22 cellular contexts compared by ENCODE assay signal in the genomic region with DNA sequence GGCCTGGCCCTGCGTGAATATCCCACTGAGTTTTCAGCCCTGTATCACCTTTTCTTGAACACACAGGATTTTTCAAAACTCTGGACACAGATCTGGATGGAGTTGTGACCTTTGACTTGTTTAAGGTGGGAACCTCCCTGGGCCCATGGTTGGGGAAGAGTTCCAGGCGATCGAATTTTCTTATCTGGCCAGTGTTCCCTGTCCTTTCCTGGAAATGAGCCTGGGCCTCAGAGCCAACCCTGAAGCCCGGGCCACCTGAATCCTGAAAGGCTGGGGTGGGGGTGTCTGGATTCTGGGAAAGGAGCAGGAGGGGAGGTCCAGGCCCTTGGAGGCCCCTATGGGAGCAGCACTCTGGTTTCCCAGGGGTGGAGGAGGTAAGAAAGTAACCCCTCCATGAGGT. TPM values are rescaled to one million over a fixed set of nuclear protein-coding genes. Genes with fewer than 3 reads are reported as not detected.
DNase-seq lines count a peak whose midpoint lies in the region; ATAC-seq and TF ChIP-seq lines count a peak whose summit lies in the region.
"Had no signal": no experiment of that assay in that cellular context is flagged by ENCODE, and none has a peak within 500 bp of the region (broad histone marks: within the 10 kb centered on the region; RNA-seq: fewer than 3 reads in every experiment).

No MANE protein-coding gene starts in this region.

- no peak overlapping the region for H2BK15ac ChIP-seq in H9 (ENCODE audit: low read depth, low read length)

- H3K4me3 Mint-ChIP-seq in H9 (no peak overlapping the region; a peak in 1 of 5 replicates), endodermal cell (no peak overlapping the region)
- H3K4me3 Mint-ChIP-seq: CD4-positive, CD25-positive, alpha-beta regulatory T cell; CD8-positive, alpha-beta memory T cell had no signal

- no peak overlapping the region for H3T11ph ChIP-seq in H9 (ENCODE audit: low read length)

- H3K4me3 ChIP-seq in endodermal cell (ENCODE audit: low read length) (no peak overlapping the region), parathyroid adenoma (ENCODE audit: low read depth, low read length) (no peak overlapping the region)
- H3K4me3 ChIP-seq: K562 had no signal

- H3K9me3 Mint-ChIP-seq in H9: peaks cover 0 to 3% of the 10 kb centered on the region in 2 experiments; a peak in 1 of 5 replicates
- H3K9me3 Mint-ChIP-seq in endodermal cell: no peaks in the 10 kb centered on the region
- H3K9me3 Mint-ChIP-seq: CD8-positive, alpha-beta memory T cell had no signal

- WGBS in H9 (ENCODE audit: extremely low coverage, insufficient read length, low lambda C conversion rate): no CpG with 5 or more reads among the region's 4 CpGs
- 89 to 94% methylated on average over 3 to 4 of the region's 4 CpGs for WGBS in endodermal cell (ENCODE audit: insufficient coverage in 1 of 2, insufficient read length in 1 of 2), 2 experiments

- ATAC-seq in HG03159 (IDR thresholded peaks at IDR 0.05; ENCODE audit: unreplicated experiment): no peak
- ATAC-seq in HG03442 (IDR thresholded peaks at IDR 0.05; ENCODE audit: unreplicated experiment): no peak
- ATAC-seq: K562 had no signal

- no peak overlapping the region for H2AK5ac ChIP-seq in H9 (ENCODE audit: insufficient read length, low read length)

- no peak overlapping the region for H3K14ac ChIP-seq in H9 (ENCODE audit: insufficient read depth, low read length)

- H4K8ac ChIP-seq in H9 (replicated peaks; ENCODE audit: insufficient read length, low read depth, low read length): no peak overlapping the region

- no peak overlapping the region for H4K91ac ChIP-seq in H9 (ENCODE audit: insufficient read length, low read depth, low read length)

- H3K27ac ChIP-seq in H9 (ENCODE audit: insufficient read length, low read depth, low read length) (no peak overlapping the region), endodermal cell (ENCODE audit: low read depth, low read length) (no peak overlapping the region), parathyroid adenoma (peak overlapping the region; percentile 67)
- H3K27ac ChIP-seq: HL-60 had no signal

- CTCF ChIA-PET in GM10248 (lab: Yijun Ruan, JAX): interaction anchor here (1.0 to 4.1 kb wide), 4 partner anchors 15 to 119 kb away, joined by 4 to 20 read pairs (median 10); no protein-coding TSS in a partner anchor

- H3K4me1 Mint-ChIP-seq in H9 (peaks cover 27 to 42% of the 10 kb centered on the region in 2 experiments), endodermal cell (peaks cover 15% of the 10 kb centered on the region)

- H3K27me3 Mint-ChIP-seq in H9 (ENCODE audit: low read depth) (no peaks in the 10 kb centered on the region), endodermal cell (ENCODE audit: insufficient read depth) (no peaks in the 10 kb centered on the region)
- H3K27me3 Mint-ChIP-seq: CD4-positive, CD25-positive, alpha-beta regulatory T cell; CD8-positive, alpha-beta memory T cell had no signal

- H3K4me2 ChIP-seq in H9 (ENCODE audit: insufficient read depth, insufficient read length, low read length) (no peak overlapping the region), parathyroid adenoma (ENCODE audit: low read length) (no peak overlapping the region)

- H3K9me3 ChIP-seq in H9 (ENCODE audit: control insufficient read depth, low read depth, low read length): no peaks in the 10 kb centered on the region
- H3K9me3 ChIP-seq in endodermal cell (ENCODE audit: control insufficient read depth, low read length): no peaks in the 10 kb centered on the region
- H3K9me3 ChIP-seq in parathyroid adenoma (ENCODE audit: control insufficient read depth, low read length): no peaks in the 10 kb centered on the region
- H3K9me3 ChIP-seq: BE2C had no signal

- H3K79me1 ChIP-seq in H9 (ENCODE audit: insufficient read depth, low read depth, low read length, poor library complexity, severe bottlenecking): no peaks in the 10 kb centered on the region

- no peak overlapping the region for H2BK120ac ChIP-seq in H9 (ENCODE audit: low read depth, low read length, poor library complexity, severe bottlenecking)

- H3K56ac ChIP-seq in H9 (ENCODE audit: insufficient read length, low read depth, low read length): no peak overlapping the region

- no peaks in the 10 kb centered on the region for H3K79me2 ChIP-seq in H9 (ENCODE audit: insufficient read depth, low read length)
- H3K79me2 ChIP-seq in parathyroid adenoma: no peaks in the 10 kb centered on the region

- H3K4ac ChIP-seq in H9 (ENCODE audit: low read depth, low read length): no peak overlapping the region

- no peak overlapping the region for H3K23ac ChIP-seq in H9 (ENCODE audit: insufficient read length, low read depth, low read length)

- H3K9ac ChIP-seq in H9 (ENCODE audit: extremely low read depth, insufficient read length, low read length): no peak overlapping the region
- H3K9ac ChIP-seq in endodermal cell (ENCODE audit: extremely low read depth, low read length, poor library complexity, severe bottlenecking): no peak overlapping the region
- no peak overlapping the region for H3K9ac ChIP-seq in parathyroid adenoma

- H2BK20ac ChIP-seq in H9 (ENCODE audit: low read depth, low read length, poor library complexity, severe bottlenecking): no peak overlapping the region

- POLR2A ChIA-PET in GM10248 (lab: Yijun Ruan, JAX): no interaction called here

- no peaks in the 10 kb centered on the region for H3K27me3 ChIP-seq in H9 (ENCODE audit: insufficient read depth, low read length)
- no peaks in the 10 kb centered on the region for H3K27me3 ChIP-seq in endodermal cell (ENCODE audit: control insufficient read depth, insufficient read depth, low read length, poor library complexity, severe bottlenecking)
- no peaks in the 10 kb centered on the region for H3K27me3 ChIP-seq in parathyroid adenoma (ENCODE audit: control insufficient read depth, insufficient read depth, low read length)
- H3K27me3 ChIP-seq: BE2C had no signal

- H3K27ac Mint-ChIP-seq in H9 (peak overlapping the region in 2 of 3 experiments; percentile 61 to 62; a peak in 3 of 7 replicates), endodermal cell (no peak overlapping the region)
- H3K27ac Mint-ChIP-seq: CD4-positive, CD25-positive, alpha-beta regulatory T cell had no signal

- H3K36me3 ChIP-seq in endodermal cell (ENCODE audit: control insufficient read depth, insufficient read depth, low read length): peaks cover 53% of the 10 kb centered on the region
- no peaks in the 10 kb centered on the region for H3K36me3 ChIP-seq in parathyroid adenoma (ENCODE audit: control insufficient read depth, insufficient read depth, low read length)
- H3K36me3 ChIP-seq: BE2C had no signal

- no peaks in the 10 kb centered on the region for H4K20me1 ChIP-seq in H9 (ENCODE audit: control insufficient read depth, insufficient read depth, insufficient read length)

- H2BK5ac ChIP-seq in H9 (ENCODE audit: insufficient read length, low read length): no peak overlapping the region

- H2AFZ ChIP-seq in H9 (ENCODE audit: low read length): no peak overlapping the region
- no peak overlapping the region for H2AFZ ChIP-seq in parathyroid adenoma

- no peak overlapping the region for H4K5ac ChIP-seq in H9 (ENCODE audit: insufficient read length, low read depth, low read length)

- DNase-seq in GM10248 (ENCODE audit: extremely low spot score) (peak; percentile 12), H9 (no peak), endodermal cell (peak; percentile 31), NOMO-1 treated with dmso at 0.1 percent for 144 hours (lab: John Stamatoyannopoulos, UW; ENCODE audit: unreplicated experiment) (no peak)
- DNase-seq: ACHN; BE2C; C1 segment of cervical spinal cord; CD4-positive, CD25-positive, alpha-beta regulatory T cell; CD8-positive, alpha-beta memory T cell; COR-L47; DMS 273 treated with DMSO at 0.1 percent for 48 hours; DMS53; DND-41; EL; GOT3; IMR-90 had no signal

- H3K36me3 Mint-ChIP-seq in H9 (ENCODE audit: insufficient read depth in 1 of 3, low read depth in 3 of 3) (peaks cover 14 to 54% (median 53%) of the 10 kb centered on the region in 3 experiments; a peak in 6 of 7 replicates), endodermal cell (ENCODE audit: low read depth) (peaks cover 42% of the 10 kb centered on the region)

- H2BK12ac ChIP-seq in H9 (ENCODE audit: insufficient read length, low read depth, low read length): no peak overlapping the region

- TF ChIP-seq CTCF in GM10248 (IDR thresholded peaks at IDR 0.05; ENCODE audit: control extremely low read depth, extremely low read depth, low read depth, missing control alignments): no peak
- TF ChIP-seq CTCF in H9 (conservative IDR thresholded peaks at IDR 0.05): no peak
- TF ChIP-seq CTCF in endodermal cell (conservative IDR thresholded peaks at IDR 0.05): no peak
- no peak for TF ChIP-seq CTCF in parathyroid adenoma (IDR thresholded peaks at IDR 0.05)

- H3K23me2 ChIP-seq in H9 (ENCODE audit: insufficient read length, low read depth, low read length, poor library complexity, severe bottlenecking): peaks cover 5% of the 10 kb centered on the region

- H3K4me1 ChIP-seq in H9 (ENCODE audit: insufficient read depth, low read length) (peaks cover 8% of the 10 kb centered on the region; the same call in 1 of the 2 replicates), endodermal cell (ENCODE audit: control insufficient read depth, insufficient read depth, low read length) (peaks cover 5% of the 10 kb centered on the region), parathyroid adenoma (peaks cover 5% of the 10 kb centered on the region)
- H3K4me1 ChIP-seq: BE2C had no signal

- no peak overlapping the region for H3K18ac ChIP-seq in H9 (ENCODE audit: insufficient read length, low read depth, low read length)

RNA-seq across cellular contexts. Expression of a gene that starts 29.0 kb away (rescaled TPM):
- 175 and 178 TPM in 2 replicates for total RNA-seq in H9 (2021)
- total RNA-seq in endodermal cell: 100 to 1,000 TPM; 183 to 223 TPM
- polyA plus RNA-seq in endodermal cell (2013, experiment 1 of 2): 76.6 TPM
- 72.5 TPM for polyA plus RNA-seq in endodermal cell (2013, experiment 2 of 2)

RNA-seq across cellular contexts. Expression of a gene that starts 40.7 kb away (rescaled TPM):
- total RNA-seq in H9 (2021) (0.44 and 0.61 TPM in 2 replicates), endodermal cell (under 1 TPM in 1 of 2 donors, not detected in 1; 0.46 TPM)
- polyA plus RNA-seq in endodermal cell (2013, experiment 1 of 2): not detected
- polyA plus RNA-seq in endodermal cell (2013, experiment 2 of 2): not detected
- total RNA-seq: CD4-positive, CD25-positive, alpha-beta regulatory T cell; CD8-positive, alpha-beta memory T cell; HT1080; IMR-90 had no signal
- polyA plus RNA-seq: CD4-positive, CD25-positive, alpha-beta regulatory T cell; CD8-positive, alpha-beta memory T cell; IMR-90 had no signal

RNA-seq across cellular contexts. Expression of a gene that starts 51.0 kb away (rescaled TPM):
- total RNA-seq in H9 (2021): 37.7 and 41.5 TPM in 2 replicates
- total RNA-seq in endodermal cell: 10 to 100 TPM; 42.2 to 65.0 TPM
- polyA plus RNA-seq in endodermal cell (2013, experiment 1 of 2): 46.3 TPM
- polyA plus RNA-seq in endodermal cell (2013, experiment 2 of 2): 44.3 TPM

Comparison
In these comparisons a context has a peak if more than half of its experiments do, and no peak if none do; other contexts are left out.
1. DNase-seq: peak in GM10248 (single experiment) and endodermal cell (single experiment); none in H9 (single experiment) and NOMO-1 treated with dmso at 0.1 percent for 144 hours (single experiment).